In genomic region chr10:88004451-88004850, GRCh38 we compare ENCODE assay signal across 21 cellular contexts.
DNase-seq lines count a peak whose midpoint lies in the region; ATAC-seq, FAIRE-seq and TF ChIP-seq lines count a peak whose summit lies in the region.
"Had no signal": no experiment of that assay in that cellular context is flagged by ENCODE, and none has a peak within 500 bp of the region (broad histone marks: within the 10 kb centered on the region; RNA-seq: fewer than 3 reads in every experiment).

No MANE protein-coding gene starts in this region.

- CTCF ChIA-PET in RWPE1 (lab: Yijun Ruan, JAX) = no interaction called here
- CTCF ChIA-PET in HepG2 (lab: Yijun Ruan, JAX; ENCODE audit: low intra/inter-chr PET ratio, low total read pairs) = no interaction called here

- H3K27me3 ChIP-seq in thoracic aorta (replicated peaks; ENCODE audit: insufficient read depth) = no peaks in the 10 kb centered on the region
- H3K27me3 ChIP-seq in HepG2 (ENCODE audit: control insufficient read depth in 1 of 2, insufficient read depth in 2 of 2, low read length in 2 of 2) = no peaks in the 10 kb centered on the region
- H3K27me3 ChIP-seq: hepatocyte, ovary, tibial nerve had no signal

- no peaks in the 10 kb centered on the region for H3K79me2 ChIP-seq in HepG2 (ENCODE audit: insufficient read depth, low read length)
- H3K79me2 ChIP-seq: hepatocyte had no signal

- no peak overlapping the region for H2AFZ ChIP-seq in HepG2 (ENCODE audit: low read length)
- H2AFZ ChIP-seq: hepatocyte had no signal

- no peak for TF ChIP-seq RAD21 in HepG2 (CRISPR knock-in tag; IDR thresholded peaks at IDR 0.05)

- POLR2A ChIA-PET in RWPE1 (lab: Yijun Ruan, JAX; ENCODE audit: low non-redundant PET) (no interaction called here), HepG2 (lab: Yijun Ruan, JAX) (no interaction called here)

- intact Hi-C loops in HepG2 (cut with micrococcal nuclease; ENCODE audit: unreplicated experiment) = no loop called here

- no peak overlapping the region for H3K27ac ChIP-seq in RWPE1
- peak overlapping the region; percentile 22 to 52 for H3K27ac ChIP-seq in thoracic aorta
- H3K27ac ChIP-seq in HepG2 (ENCODE audit: extremely low read length, insufficient read depth, low read length) = no peak overlapping the region
- H3K27ac ChIP-seq: coronary artery, epithelial cell of prostate, hepatocyte, ovary had no signal

- ATAC-seq in thoracic aorta (ENCODE audit: insufficient number of reproducible peaks, low FRiP score, low read depth) (no peak), HepG2 (no peak), GM21717 (IDR thresholded peaks at IDR 0.05; ENCODE audit: unreplicated experiment) (no peak)

- H3K9ac ChIP-seq in HepG2 (ENCODE audit: insufficient read depth, low read depth, low read length) = no peak overlapping the region

- peaks cover 3 to 8% of the 10 kb centered on the region in 2 donors for H3K4me1 ChIP-seq in thoracic aorta (ENCODE audit: control insufficient read depth in 1 of 2, low read depth in 2 of 2)
- H3K4me1 ChIP-seq in HepG2 (ENCODE audit: insufficient read depth, low read length) = peaks cover 6% of the 10 kb centered on the region; the same call in 1 of the 2 replicates

- TF ChIP-seq POLR2A in HepG2 (IDR thresholded peaks at IDR 0.05; ENCODE audit: insufficient read depth in 1 of 2, low read depth in 2 of 2, low read length in 2 of 2) (no peak), GM12891 (IDR thresholded peaks at IDR 0.05; ENCODE audit: low read depth, low read length) (no peak)

- in situ Hi-C loops in HepG2 (cut with HindIII; ENCODE audit: extremely low pct_ligation_motif_present, low pct_unique_long_range_greater_than_20kb) = no loop called here

- H3K4me3 ChIP-seq in fibroblast of pulmonary artery (replicated peaks; ENCODE audit: low read depth, low read length) (no peak overlapping the region), thoracic aorta (no peak overlapping the region), HepG2 (replicated peaks in 1 of 3; ENCODE audit: insufficient read depth in 1 of 3, low read depth in 2 of 3, low read length in 3 of 3) (no peak overlapping the region)
- H3K4me3 ChIP-seq: coronary artery, hepatocyte, ovary, tibial nerve had no signal

- DNase-seq in ELR (ENCODE audit: low read depth) (peak; percentile 42), RWPE1 (ENCODE audit: low spot score) (peak; percentile 8), fibroblast of pulmonary artery (ENCODE audit: low read depth) (peak; percentile 55), thoracic aorta (ENCODE audit: low spot score) (no peak), HepG2 (ENCODE audit: low spot score) (no peak), GM12891 (ENCODE audit: insufficient read length, low spot score) (no peak)
- DNase-seq in activated CD4-positive, alpha-beta T cell treated with anti-CD3 and anti-CD28 coated beads, Interleukin-2, amount 50 U/mL, for 1 hour = no peak
- DNase-seq: activated CD8-positive, alpha-beta memory T cell treated with anti-CD3 and anti-CD28 coated beads, Interleukin-2, amount 50 U/mL, for 4 hours; activated gamma-delta T cell; anterior cingulate cortex; CD4-positive, CD25-positive, alpha-beta regulatory T cell; MM.1S; NCI-H1694 treated with DMSO at 0.1 percent for 48 hours; NCI-H446 treated with DMSO at 0.1 percent for 48 hours; ovary; SHP77 had no signal

- no peak for TF ChIP-seq EP300 in HepG2 (IDR thresholded peaks at IDR 0.05; ENCODE audit: low read depth in 2 of 2, low read length in 2 of 2)
- no peak for TF ChIP-seq EP300 in HepG2 (CRISPR knock-in tag; IDR thresholded peaks at IDR 0.05; ENCODE audit: borderline replicate concordance)

- no TSS peak for BruUV-seq in HepG2 (replicated peaks; lab: Mats Ljungman, UMichigan)

- no peaks in the 10 kb centered on the region for H3K9me3 ChIP-seq in thoracic aorta
- no peaks in the 10 kb centered on the region for H3K9me3 ChIP-seq in HepG2 (ENCODE audit: low read length)
- H3K9me3 ChIP-seq: ovary, tibial nerve had no signal

- 38% methylated on average over 1 of the region's 1 CpG for WGBS in HepG2 (ENCODE audit: low lambda C conversion rate)

- H3K36me3 ChIP-seq in thoracic aorta (no peaks in the 10 kb centered on the region), HepG2 (replicated peaks in 1 of 2; ENCODE audit: control insufficient read depth in 1 of 2, insufficient read depth in 2 of 2, low read length in 2 of 2) (no peaks in the 10 kb centered on the region)
- H3K36me3 ChIP-seq: ovary, tibial nerve had no signal

- H3K4me2 ChIP-seq in HepG2 (ENCODE audit: low read depth, low read length) = no peak overlapping the region
- H3K4me2 ChIP-seq: hepatocyte had no signal

- FAIRE-seq in HepG2 (lab: Jason Lieb, UNC) = no peak
- FAIRE-seq in GM12891 (lab: Jason Lieb, UNC) = no peak

- no peaks in the 10 kb centered on the region for H4K20me1 ChIP-seq in HepG2 (ENCODE audit: insufficient read depth, low read length)

- no peak for TF ChIP-seq CTCF in RWPE1 (conservative IDR thresholded peaks at IDR 0.05; ENCODE audit: low read depth)
- TF ChIP-seq CTCF in fibroblast of pulmonary artery (IDR thresholded peaks at IDR 0.05; ENCODE audit: low read length, missing control alignments) = no peak
- no peak for TF ChIP-seq CTCF in thoracic aorta (IDR thresholded peaks at IDR 0.05)
- no peak for TF ChIP-seq CTCF in HepG2 (CRISPR knock-in tag; IDR thresholded peaks at IDR 0.05)

TF ChIP-seq in HepG2, 621 proteins besides CTCF, POLR2A, EP300 and RAD21:
- TF ChIP-seq CHCHD3 (CRISPR knock-in tag; IDR thresholded peaks at IDR 0.05) (no peak), ZNF160 (CRISPR knock-in tag; IDR thresholded peaks at IDR 0.05) (no peak), ZNF562 (CRISPR knock-in tag; IDR thresholded peaks at IDR 0.05; ENCODE audit: borderline replicate concordance) (no peak), ZNF34 (CRISPR knock-in tag; IDR thresholded peaks at IDR 0.05; ENCODE audit: borderline replicate concordance) (no peak), ZSCAN12 (CRISPR knock-in tag; IDR thresholded peaks at IDR 0.05) (no peak), ZNF564 (CRISPR knock-in tag; IDR thresholded peaks at IDR 0.05) (no peak), TARDBP (CRISPR knock-in tag; IDR thresholded peaks at IDR 0.05) (no peak), PAWR (CRISPR knock-in tag; IDR thresholded peaks at IDR 0.05; ENCODE audit: borderline replicate concordance) (no peak), ZBTB8A (CRISPR knock-in tag; IDR thresholded peaks at IDR 0.05; ENCODE audit: borderline replicate concordance, low read depth) (no peak), RNF2 (conservative IDR thresholded peaks at IDR 0.05; ENCODE audit: low read depth) (no peak), ZFP36L2 (CRISPR knock-in tag; IDR thresholded peaks at IDR 0.05) (no peak), SRSF4 (IDR thresholded peaks at IDR 0.05; ENCODE audit: low read depth, low read length, poor library complexity, severe bottlenecking) (no peak), MAFF (IDR thresholded peaks at IDR 0.05; ENCODE audit: low read depth, low read length) (no peak), JUN (CRISPR knock-in tag; IDR thresholded peaks at IDR 0.05) (no peak)

TF ChIP-seq in GM12891, 5 proteins besides CTCF, POLR2A, EP300 and RAD21:
- TF ChIP-seq POLR2AphosphoS5 (IDR thresholded peaks at IDR 0.05; ENCODE audit: low read depth, low read length) (no peak), POU2F2 (IDR thresholded peaks at IDR 0.05; ENCODE audit: low read depth, low read length) (no peak), PAX5 (IDR thresholded peaks at IDR 0.05; ENCODE audit: insufficient read depth, low read length, severe bottlenecking) (no peak), SPI1 (IDR thresholded peaks at IDR 0.05; ENCODE audit: low read depth, low read length) (no peak), TAF1 (IDR thresholded peaks at IDR 0.05; ENCODE audit: low read depth, low read length) (no peak)

Comparison
In these comparisons a context has a peak if more than half of its experiments do, and no peak if none do; other contexts are left out.
1. DNase-seq: peak in ELR (single experiment), RWPE1 (single experiment) and fibroblast of pulmonary artery (single experiment); none in thoracic aorta (single experiment), HepG2 (single experiment), activated CD4-positive, alpha-beta T cell treated with anti-CD3 and anti-CD28 coated beads, Interleukin-2, amount 50 U/mL, for 1 hour (single experiment) and GM12891 (single experiment).
2. H3K27ac ChIP-seq: peak in thoracic aorta (2 of 2); none in RWPE1 (single experiment) and HepG2 (single experiment).